8 cellular contexts compared by ENCODE assay signal in genomic region chr18:21897811-21898210, GRCh38.
DNase-seq lines count a peak whose midpoint lies in the region; ATAC-seq, FAIRE-seq and TF ChIP-seq lines count a peak whose summit lies in the region.

No MANE protein-coding gene starts in this region.

- ATAC-seq in HG02588 (IDR thresholded peaks at IDR 0.05; ENCODE audit: unreplicated experiment) (peak; percentile 64), GM21619 (IDR thresholded peaks at IDR 0.05; ENCODE audit: unreplicated experiment) (no peak)

- TF ChIP-seq POLR2A in thyroid gland (IDR thresholded peaks at IDR 0.05), result no peak

- no peaks in the 10 kb centered on the region for H3K4me1 ChIP-seq in thyroid gland

- intact Hi-C loops in thyroid gland (cut with DNase I), result no loop called here

- no peak for FAIRE-seq in bronchial epithelial cell (lab: Jason Lieb, UNC)

- no peak overlapping the region for H3K4me3 ChIP-seq in AG04450 (ENCODE audit: low read depth, low read length)
- no peak overlapping the region for H3K4me3 ChIP-seq in bronchial epithelial cell (ENCODE audit: low read depth, low read length)
- no peak overlapping the region for H3K4me3 ChIP-seq in thyroid gland (replicated peaks in 1 of 3)

- 11% methylated on average over 4 of the region's 4 CpGs for WGBS in thyroid gland, 2 donors

- H3K9me3 ChIP-seq in AG04450 (ENCODE audit: control insufficient read depth, insufficient read depth, low read length), result no peaks in the 10 kb centered on the region
- H3K9me3 ChIP-seq in thyroid gland, result no peaks in the 10 kb centered on the region

- CTCF ChIA-PET in AG04450 (lab: Charles Lee), result interaction anchor here (0.5 to 1.8 kb wide), 8 partner anchors 8 to 665 kb away, joined by 3 to 5 read pairs (median 3); no protein-coding TSS in a partner anchor

- peak; percentile 86 for TF ChIP-seq CTCF in AG04450 (IDR thresholded peaks at IDR 0.05; ENCODE audit: low read depth, low read length)
- TF ChIP-seq CTCF in bronchial epithelial cell (IDR thresholded peaks at IDR 0.05; ENCODE audit: insufficient read depth, low read length, severe bottlenecking), result peak; percentile 81
- TF ChIP-seq CTCF in thyroid gland (IDR thresholded peaks at IDR 0.05), result peak; percentile 23 to 71 (median 44)

- DNase-seq in AG04450 (ENCODE audit: low read depth, low spot score) (no peak), ELF-1 (ENCODE audit: low read depth, low spot score) (peak; percentile 73), NCI-H460 (ENCODE audit: extremely low read depth, low read depth) (peak; percentile 40), bronchial epithelial cell (ENCODE audit: low read depth) (peak; percentile 54), kidney tubule cell (ENCODE audit: low spot score) (peak; percentile 53), thyroid gland (peak; percentile 19 to 23)

- POLR2A ChIA-PET in AG04450 (lab: Yijun Ruan, JAX), result no interaction called here

- H3K27ac ChIP-seq in AG04450 (ENCODE audit: low read depth, low read length) (no peak overlapping the region), thyroid gland (no peak overlapping the region)

- H3K36me3 ChIP-seq in bronchial epithelial cell (ENCODE audit: control insufficient read depth, insufficient read depth, low read length) (no peaks in the 10 kb centered on the region), thyroid gland (no peaks in the 10 kb centered on the region)

- H3K27me3 ChIP-seq in AG04450 (ENCODE audit: control insufficient read depth, insufficient read depth, low read length) (peaks cover 2% of the 10 kb centered on the region), bronchial epithelial cell (ENCODE audit: control insufficient read depth, insufficient read depth, low read length) (no peaks in the 10 kb centered on the region), thyroid gland (no peaks in the 10 kb centered on the region)
